In the genomic region with DNA sequence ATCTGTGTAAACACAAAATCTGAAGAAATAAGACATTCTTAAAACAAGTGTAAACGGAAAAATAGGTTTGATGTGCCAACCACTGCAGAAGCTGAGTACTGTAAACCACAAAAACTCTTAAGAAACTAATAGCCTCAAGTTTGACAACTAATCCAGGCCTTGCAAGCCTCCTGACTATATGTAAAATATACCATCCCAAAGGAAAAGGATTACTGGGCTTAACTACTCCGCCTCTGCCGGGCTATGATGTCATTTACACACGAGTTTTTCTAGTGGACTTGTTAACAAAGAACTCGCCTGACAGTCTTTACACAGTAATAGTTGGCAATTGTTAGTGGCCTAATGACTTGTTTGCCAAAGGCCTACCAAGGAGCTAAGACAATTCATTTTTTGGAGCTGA, we compare ENCODE assay signal across 1 cellular context.
TF ChIP-seq lines count a peak whose summit lies in the region.

No MANE protein-coding gene starts in this region.

TF ChIP-seq in GM23338, 12 proteins besides CTCF, POLR2A, EP300 and RAD21 (continued from another document):
- TF ChIP-seq, protein P1, sequence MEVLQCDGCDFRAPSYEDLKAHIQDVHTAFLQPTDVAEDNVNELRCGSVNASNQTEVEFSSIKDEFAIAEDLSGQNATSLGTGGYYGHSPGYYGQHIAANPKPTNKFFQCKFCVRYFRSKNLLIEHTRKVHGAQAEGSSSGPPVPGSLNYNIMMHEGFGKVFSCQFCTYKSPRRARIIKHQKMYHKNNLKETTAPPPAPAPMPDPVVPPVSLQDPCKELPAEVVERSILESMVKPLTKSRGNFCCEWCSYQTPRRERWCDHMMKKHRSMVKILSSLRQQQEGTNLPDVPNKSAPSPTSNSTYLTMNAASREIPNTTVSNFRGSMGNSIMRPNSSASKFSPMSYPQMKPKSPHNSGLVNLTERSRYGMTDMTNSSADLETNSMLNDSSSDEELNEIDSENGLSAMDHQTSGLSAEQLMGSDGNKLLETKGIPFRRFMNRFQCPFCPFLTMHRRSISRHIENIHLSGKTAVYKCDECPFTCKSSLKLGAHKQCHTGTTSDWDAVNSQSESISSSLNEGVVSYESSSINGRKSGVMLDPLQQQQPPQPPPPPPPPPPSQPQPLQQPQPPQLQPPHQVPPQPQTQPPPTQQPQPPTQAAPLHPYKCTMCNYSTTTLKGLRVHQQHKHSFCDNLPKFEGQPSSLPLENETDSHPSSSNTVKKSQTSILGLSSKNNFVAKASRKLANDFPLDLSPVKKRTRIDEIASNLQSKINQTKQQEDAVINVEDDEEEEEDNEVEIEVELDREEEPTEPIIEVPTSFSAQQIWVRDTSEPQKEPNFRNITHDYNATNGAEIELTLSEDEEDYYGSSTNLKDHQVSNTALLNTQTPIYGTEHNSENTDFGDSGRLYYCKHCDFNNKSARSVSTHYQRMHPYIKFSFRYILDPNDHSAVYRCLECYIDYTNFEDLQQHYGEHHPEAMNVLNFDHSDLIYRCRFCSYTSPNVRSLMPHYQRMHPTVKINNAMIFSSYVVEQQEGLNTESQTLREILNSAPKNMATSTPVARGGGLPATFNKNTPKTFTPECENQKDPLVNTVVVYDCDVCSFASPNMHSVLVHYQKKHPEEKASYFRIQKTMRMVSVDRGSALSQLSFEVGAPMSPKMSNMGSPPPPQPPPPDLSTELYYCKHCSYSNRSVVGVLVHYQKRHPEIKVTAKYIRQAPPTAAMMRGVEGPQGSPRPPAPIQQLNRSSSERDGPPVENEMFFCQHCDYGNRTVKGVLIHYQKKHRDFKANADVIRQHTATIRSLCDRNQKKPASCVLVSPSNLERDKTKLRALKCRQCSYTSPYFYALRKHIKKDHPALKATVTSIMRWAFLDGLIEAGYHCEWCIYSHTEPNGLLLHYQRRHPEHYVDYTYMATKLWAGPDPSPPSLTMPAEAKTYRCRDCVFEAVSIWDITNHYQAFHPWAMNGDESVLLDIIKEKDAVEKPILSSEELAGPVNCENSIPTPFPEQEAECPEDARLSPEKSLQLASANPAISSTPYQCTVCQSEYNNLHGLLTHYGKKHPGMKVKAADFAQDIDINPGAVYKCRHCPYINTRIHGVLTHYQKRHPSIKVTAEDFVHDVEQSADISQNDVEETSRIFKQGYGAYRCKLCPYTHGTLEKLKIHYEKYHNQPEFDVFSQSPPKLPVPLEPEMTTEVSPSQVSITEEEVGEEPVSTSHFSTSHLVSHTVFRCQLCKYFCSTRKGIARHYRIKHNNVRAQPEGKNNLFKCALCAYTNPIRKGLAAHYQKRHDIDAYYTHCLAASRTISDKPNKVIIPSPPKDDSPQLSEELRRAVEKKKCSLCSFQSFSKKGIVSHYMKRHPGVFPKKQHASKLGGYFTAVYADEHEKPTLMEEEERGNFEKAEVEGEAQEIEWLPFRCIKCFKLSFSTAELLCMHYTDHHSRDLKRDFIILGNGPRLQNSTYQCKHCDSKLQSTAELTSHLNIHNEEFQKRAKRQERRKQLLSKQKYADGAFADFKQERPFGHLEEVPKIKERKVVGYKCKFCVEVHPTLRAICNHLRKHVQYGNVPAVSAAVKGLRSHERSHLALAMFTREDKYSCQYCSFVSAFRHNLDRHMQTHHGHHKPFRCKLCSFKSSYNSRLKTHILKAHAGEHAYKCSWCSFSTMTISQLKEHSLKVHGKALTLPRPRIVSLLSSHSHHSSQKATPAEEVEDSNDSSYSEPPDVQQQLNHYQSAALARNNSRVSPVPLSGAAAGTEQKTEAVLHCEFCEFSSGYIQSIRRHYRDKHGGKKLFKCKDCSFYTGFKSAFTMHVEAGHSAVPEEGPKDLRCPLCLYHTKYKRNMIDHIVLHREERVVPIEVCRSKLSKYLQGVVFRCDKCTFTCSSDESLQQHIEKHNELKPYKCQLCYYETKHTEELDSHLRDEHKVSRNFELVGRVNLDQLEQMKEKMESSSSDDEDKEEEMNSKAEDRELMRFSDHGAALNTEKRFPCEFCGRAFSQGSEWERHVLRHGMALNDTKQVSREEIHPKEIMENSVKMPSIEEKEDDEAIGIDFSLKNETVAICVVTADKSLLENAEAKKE (CRISPR knock-in tag; IDR thresholded peaks at IDR 0.05) = no peak
- TF ChIP-seq, protein P2, sequence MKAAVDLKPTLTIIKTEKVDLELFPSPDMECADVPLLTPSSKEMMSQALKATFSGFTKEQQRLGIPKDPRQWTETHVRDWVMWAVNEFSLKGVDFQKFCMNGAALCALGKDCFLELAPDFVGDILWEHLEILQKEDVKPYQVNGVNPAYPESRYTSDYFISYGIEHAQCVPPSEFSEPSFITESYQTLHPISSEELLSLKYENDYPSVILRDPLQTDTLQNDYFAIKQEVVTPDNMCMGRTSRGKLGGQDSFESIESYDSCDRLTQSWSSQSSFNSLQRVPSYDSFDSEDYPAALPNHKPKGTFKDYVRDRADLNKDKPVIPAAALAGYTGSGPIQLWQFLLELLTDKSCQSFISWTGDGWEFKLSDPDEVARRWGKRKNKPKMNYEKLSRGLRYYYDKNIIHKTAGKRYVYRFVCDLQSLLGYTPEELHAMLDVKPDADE (IDR thresholded peaks at IDR 0.05) = no peak
- TF ChIP-seq EZH2 (IDR thresholded peaks at IDR 0.05; ENCODE audit: low read depth, unreplicated experiment) (no peak), CREB1 (CRISPR knock-in tag; IDR thresholded peaks at IDR 0.05; ENCODE audit: low read depth) (no peak), STAT1 (IDR thresholded peaks at IDR 0.05; ENCODE audit: unreplicated experiment) (no peak)
- TF ChIP-seq, protein P3, sequence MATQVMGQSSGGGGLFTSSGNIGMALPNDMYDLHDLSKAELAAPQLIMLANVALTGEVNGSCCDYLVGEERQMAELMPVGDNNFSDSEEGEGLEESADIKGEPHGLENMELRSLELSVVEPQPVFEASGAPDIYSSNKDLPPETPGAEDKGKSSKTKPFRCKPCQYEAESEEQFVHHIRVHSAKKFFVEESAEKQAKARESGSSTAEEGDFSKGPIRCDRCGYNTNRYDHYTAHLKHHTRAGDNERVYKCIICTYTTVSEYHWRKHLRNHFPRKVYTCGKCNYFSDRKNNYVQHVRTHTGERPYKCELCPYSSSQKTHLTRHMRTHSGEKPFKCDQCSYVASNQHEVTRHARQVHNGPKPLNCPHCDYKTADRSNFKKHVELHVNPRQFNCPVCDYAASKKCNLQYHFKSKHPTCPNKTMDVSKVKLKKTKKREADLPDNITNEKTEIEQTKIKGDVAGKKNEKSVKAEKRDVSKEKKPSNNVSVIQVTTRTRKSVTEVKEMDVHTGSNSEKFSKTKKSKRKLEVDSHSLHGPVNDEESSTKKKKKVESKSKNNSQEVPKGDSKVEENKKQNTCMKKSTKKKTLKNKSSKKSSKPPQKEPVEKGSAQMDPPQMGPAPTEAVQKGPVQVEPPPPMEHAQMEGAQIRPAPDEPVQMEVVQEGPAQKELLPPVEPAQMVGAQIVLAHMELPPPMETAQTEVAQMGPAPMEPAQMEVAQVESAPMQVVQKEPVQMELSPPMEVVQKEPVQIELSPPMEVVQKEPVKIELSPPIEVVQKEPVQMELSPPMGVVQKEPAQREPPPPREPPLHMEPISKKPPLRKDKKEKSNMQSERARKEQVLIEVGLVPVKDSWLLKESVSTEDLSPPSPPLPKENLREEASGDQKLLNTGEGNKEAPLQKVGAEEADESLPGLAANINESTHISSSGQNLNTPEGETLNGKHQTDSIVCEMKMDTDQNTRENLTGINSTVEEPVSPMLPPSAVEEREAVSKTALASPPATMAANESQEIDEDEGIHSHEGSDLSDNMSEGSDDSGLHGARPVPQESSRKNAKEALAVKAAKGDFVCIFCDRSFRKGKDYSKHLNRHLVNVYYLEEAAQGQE (IDR thresholded peaks at IDR 0.05; ENCODE audit: unreplicated experiment) = no peak
TF ChIP-seq in GM23338: peak in this region for 0.
